ENCODE assay signal across 12 cellular contexts in the genomic region with DNA sequence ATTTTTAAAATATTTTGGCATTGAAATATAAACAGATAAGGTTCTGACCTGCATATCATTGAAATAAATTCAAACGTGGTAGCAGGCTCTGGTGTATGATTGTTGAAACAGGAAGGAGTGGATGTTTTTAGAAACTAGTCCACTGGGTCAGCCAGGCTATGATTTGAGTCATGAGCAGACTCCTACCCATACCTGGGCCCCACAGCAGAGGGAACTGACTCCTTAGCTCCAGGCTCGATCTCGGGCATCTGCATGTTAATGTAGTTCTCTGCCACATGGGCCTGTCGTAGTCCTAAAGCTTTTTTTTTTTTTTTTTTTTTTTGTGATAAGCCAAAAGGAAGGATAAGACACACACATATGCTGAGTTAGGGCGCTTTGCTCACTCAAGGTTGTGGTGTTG. TPM values are rescaled to one million over a fixed set of nuclear protein-coding genes. Genes with fewer than 3 reads are reported as not detected.
DNase-seq lines count a peak whose midpoint lies in the region; ATAC-seq and TF ChIP-seq lines count a peak whose summit lies in the region.
"Had no signal": no experiment of that assay in that cellular context is flagged by ENCODE, and none has a peak within 500 bp of the region (broad histone marks: within the 10 kb centered on the region; RNA-seq: fewer than 3 reads in every experiment).

No MANE protein-coding gene starts in this region.

- DNase-seq in IMR-90 (peak; percentile 46), foreskin fibroblast (peak; percentile 26 to 51), GM03348 (ENCODE audit: low spot score) (no peak), breast epithelium (ENCODE audit: low spot score in 2 of 2) (no peak), hepatic stellate cell (ENCODE audit: low spot score) (no peak), spleen (no peak)
- DNase-seq: activated CD8-positive, alpha-beta T cell treated with anti-CD3 and anti-CD28 coated beads for 36 hours; central memory CD4-positive, alpha-beta T cell; immature natural killer cell had no signal

- H3K27ac ChIP-seq in IMR-90 (ENCODE audit: insufficient read depth, low read length) (no peak overlapping the region), breast epithelium (no peak overlapping the region), spleen (peak overlapping the region in 1 of 8 donors; percentile 28)
- H3K27ac ChIP-seq: parathyroid adenoma had no signal

- WGBS in IMR-90 (ENCODE audit: extremely low coverage in 2 of 2, insufficient read length in 1 of 2), 2 experiments = no CpG with 5 or more reads among the region's 5 CpGs
- 47 to 62% (median 55%) methylated on average over 5 of the region's 5 CpGs for WGBS in spleen, 5 donors

- H3K9me3 ChIP-seq in IMR-90 (ENCODE audit: control insufficient read depth, insufficient read depth, low read length) (no peaks in the 10 kb centered on the region), breast epithelium (no peaks in the 10 kb centered on the region), spleen (no peaks in the 10 kb centered on the region)

- H3K56ac ChIP-seq in IMR-90 (ENCODE audit: extremely low read depth, insufficient read depth, low read length) = no peak overlapping the region

- H4K20me1 ChIP-seq in IMR-90 (ENCODE audit: insufficient read depth, low read length) = no peaks in the 10 kb centered on the region

- BruUV-seq in IMR-90 (replicated peaks; lab: Mats Ljungman, UMichigan) = no TSS peak

- no peak overlapping the region for H2BK15ac ChIP-seq in IMR-90 (ENCODE audit: low read depth, low read length)

- no peak overlapping the region for H3K9ac ChIP-seq in IMR-90 (ENCODE audit: low read depth, low read length)
- H3K9ac ChIP-seq: parathyroid adenoma had no signal

- H3K9me1 ChIP-seq in IMR-90 (ENCODE audit: insufficient read depth, low read length) = no peaks in the 10 kb centered on the region

- dilution Hi-C loops in IMR-90 (cut with HindIII; ENCODE audit: low sequenced_read_pairs, unreplicated experiment) = no loop called here

- no peak overlapping the region for H2BK120ac ChIP-seq in IMR-90 (ENCODE audit: low read depth, low read length)

- no peak for TF ChIP-seq RAD21 in IMR-90 (IDR thresholded peaks at IDR 0.05; ENCODE audit: low read length)

- no peak overlapping the region for H2AK9ac ChIP-seq in IMR-90 (replicated peaks; ENCODE audit: low read depth, low read length, poor library complexity)

- H4K8ac ChIP-seq in IMR-90 (ENCODE audit: low read depth in 2 of 2, low read length in 2 of 2) = no peak overlapping the region

- intact Hi-C loops in IMR-90 (cut with micrococcal nuclease) (no loop called here), breast epithelium (cut with DNase I; ENCODE audit: low total_unique reads) (no loop called here), spleen (cut with DNase I; ENCODE audit: low total_unique reads) (no loop called here)

- peak; percentile 43 for ATAC-seq in GM18858 (IDR thresholded peaks at IDR 0.05; ENCODE audit: unreplicated experiment)
- peak; percentile 51 for ATAC-seq in GM21737 (IDR thresholded peaks at IDR 0.05; ENCODE audit: unreplicated experiment)
- peak; percentile 64 for ATAC-seq in IMR-90 (ENCODE audit: low read depth)
- ATAC-seq: activated CD8-positive, alpha-beta T cell treated with anti-CD3 and anti-CD28 coated beads for 36 hours had no signal

- H3K23ac ChIP-seq in IMR-90 (ENCODE audit: low read depth, low read length) = no peak overlapping the region

- no peak overlapping the region for H4K91ac ChIP-seq in IMR-90 (ENCODE audit: insufficient read depth, low read depth, low read length)

- POLR2A ChIA-PET in IMR-90 (lab: Charles Lee; ENCODE audit: unreplicated experiment) = no interaction called here

- H2BK5ac ChIP-seq in IMR-90 (ENCODE audit: low read depth, low read length, poor library complexity, severe bottlenecking) = no peak overlapping the region

- peaks cover 24% of the 10 kb centered on the region for H3K36me3 ChIP-seq in IMR-90 (ENCODE audit: control insufficient read depth, insufficient read depth, low read length)
- H3K36me3 ChIP-seq in breast epithelium = no peaks in the 10 kb centered on the region
- peaks cover 0 to 97% (median 36%) of the 10 kb centered on the region in 6 donors for H3K36me3 ChIP-seq in spleen

- no peak for TF ChIP-seq CTCF in IMR-90 (conservative IDR thresholded peaks at IDR 0.05; ENCODE audit: low read depth, low read length)
- TF ChIP-seq CTCF in foreskin fibroblast (IDR thresholded peaks at IDR 0.05; ENCODE audit: low read depth, low read length) = no peak
- no peak for TF ChIP-seq CTCF in breast epithelium (IDR thresholded peaks at IDR 0.05)
- no peak for TF ChIP-seq CTCF in spleen (IDR thresholded peaks at IDR 0.05 in 8 of 11, conservative IDR thresholded peaks at IDR 0.05 in 3 of 11)

- no peak overlapping the region for H2AK5ac ChIP-seq in IMR-90 (ENCODE audit: low read depth, low read length)

- H3K27me3 ChIP-seq in IMR-90 (ENCODE audit: control insufficient read depth, insufficient read depth, low read length) (no peaks in the 10 kb centered on the region), breast epithelium (no peaks in the 10 kb centered on the region), spleen (replicated peaks in 1 of 7) (no peaks in the 10 kb centered on the region)

- H3K4ac ChIP-seq in IMR-90 (ENCODE audit: low read depth, low read length) = no peak overlapping the region

- CTCF ChIA-PET in IMR-90 (lab: Yijun Ruan, JAX) = interaction anchor here (1.2 kb wide), 1 partner anchor 14 kb away, joined by 3 read pairs; no protein-coding TSS in a partner anchor

- no peak overlapping the region for H2AFZ ChIP-seq in IMR-90 (replicated peaks; ENCODE audit: low read length, poor library complexity)
- H2AFZ ChIP-seq: parathyroid adenoma had no signal

- H2BK20ac ChIP-seq in IMR-90 (ENCODE audit: low read depth, low read length) = no peak overlapping the region

- no peak overlapping the region for H3K4me2 ChIP-seq in IMR-90 (ENCODE audit: low read depth, low read length)

- H4K5ac ChIP-seq in IMR-90 (ENCODE audit: low read depth, low read length) = no peak overlapping the region

- TF ChIP-seq POLR2A in IMR-90 (IDR thresholded peaks at IDR 0.05; ENCODE audit: low read depth, low read length) (no peak), breast epithelium (IDR thresholded peaks at IDR 0.05) (no peak), spleen (IDR thresholded peaks at IDR 0.05) (no peak)

- H3K4me3 ChIP-seq in IMR-90 (ENCODE audit: insufficient read depth, low read depth, low read length) (no peak overlapping the region), foreskin fibroblast (ENCODE audit: low read depth in 1 of 2, low read length in 2 of 2) (no peak overlapping the region), breast epithelium (no peak overlapping the region), spleen (no peak overlapping the region)

- in situ Hi-C loops in IMR-90 (cut with MboI; ENCODE audit: low sequenced_read_pairs) = loop anchor here (10.0 kb wide), 1 partner anchor 263 kb away; a partner anchor contains a TSS

- H3K79me1 ChIP-seq in IMR-90 (ENCODE audit: low read depth in 1 of 2, low read length in 2 of 2) = no peaks in the 10 kb centered on the region

- H3K4me1 ChIP-seq in IMR-90 (ENCODE audit: control insufficient read depth, insufficient read depth, low read length) (no peaks in the 10 kb centered on the region), breast epithelium (peaks cover 0 to 4% of the 10 kb centered on the region in 2 donors), spleen (peaks cover 6 to 83% (median 37%) of the 10 kb centered on the region in 6 donors)
- H3K4me1 ChIP-seq: parathyroid adenoma had no signal

- H3K18ac ChIP-seq in IMR-90 (ENCODE audit: low read depth, low read length) = no peak overlapping the region

- no peak overlapping the region for H3K14ac ChIP-seq in IMR-90 (replicated peaks; ENCODE audit: low read depth, low read length)

TF ChIP-seq in IMR-90, 13 proteins besides CTCF, POLR2A, EP300 and RAD21 (continues in another document):
- no peak for TF ChIP-seq RFX5 (IDR thresholded peaks at IDR 0.05; ENCODE audit: low read depth, low read length)
- TF ChIP-seq NFE2L2 (IDR thresholded peaks at IDR 0.05; ENCODE audit: low read depth, low read length) = no peak
- no peak for TF ChIP-seq SMC3 (IDR thresholded peaks at IDR 0.05; ENCODE audit: low read depth, low read length)
- TF ChIP-seq CEBPB (IDR thresholded peaks at IDR 0.05; ENCODE audit: low read depth, low read length) = no peak
- TF ChIP-seq, protein P1, sequence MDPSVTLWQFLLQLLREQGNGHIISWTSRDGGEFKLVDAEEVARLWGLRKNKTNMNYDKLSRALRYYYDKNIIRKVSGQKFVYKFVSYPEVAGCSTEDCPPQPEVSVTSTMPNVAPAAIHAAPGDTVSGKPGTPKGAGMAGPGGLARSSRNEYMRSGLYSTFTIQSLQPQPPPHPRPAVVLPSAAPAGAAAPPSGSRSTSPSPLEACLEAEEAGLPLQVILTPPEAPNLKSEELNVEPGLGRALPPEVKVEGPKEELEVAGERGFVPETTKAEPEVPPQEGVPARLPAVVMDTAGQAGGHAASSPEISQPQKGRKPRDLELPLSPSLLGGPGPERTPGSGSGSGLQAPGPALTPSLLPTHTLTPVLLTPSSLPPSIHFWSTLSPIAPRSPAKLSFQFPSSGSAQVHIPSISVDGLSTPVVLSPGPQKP (IDR thresholded peaks at IDR 0.05; ENCODE audit: borderline replicate concordance, low read depth, low read length) = no peak

RNA-seq across cellular contexts. Expression of a gene that starts 27.1 kb away (rescaled TPM):
- total RNA-seq in IMR-90 (2012; rRNA removed) = 8.4 and 10.6 TPM in 2 replicates
- polyA plus RNA-seq in IMR-90 (2012; rRNA removed) = 7.7 and 8.6 TPM in 2 replicates
- polyA plus RNA-seq in IMR-90 (2012; cell fraction: cytosol; rRNA removed) = 2.5 and 5.2 TPM in 2 replicates
- 19.8 and 41.0 TPM in 2 replicates for polyA plus RNA-seq in IMR-90 (2012; cell fraction: nucleus; rRNA removed; ENCODE audit: low replicate concordance)
- 100 to 1,000 TPM in 1 of 3 donors, 10 to 100 TPM in 2; 10.7 to 136 (median 48.8) TPM for total RNA-seq in breast epithelium
- total RNA-seq in spleen = 10 to 100 TPM; 33.6 to 54.8 (median 47.7) TPM
- 100 to 1,000 TPM in 1 of 3 donors, 10 to 100 TPM in 2; 52.1 to 138 (median 54.0) TPM for polyA plus RNA-seq in spleen

RNA-seq across cellular contexts. Expression of a gene that starts 27.2 kb away (rescaled TPM):
- total RNA-seq in IMR-90 (2012; rRNA removed) = 13.8 and 19.2 TPM in 2 replicates
- 6.7 and 11.3 TPM in 2 replicates for polyA plus RNA-seq in IMR-90 (2012; rRNA removed)
- 4.9 and 10.1 TPM in 2 replicates for polyA plus RNA-seq in IMR-90 (2012; cell fraction: cytosol; rRNA removed)
- polyA plus RNA-seq in IMR-90 (2012; cell fraction: nucleus; rRNA removed; ENCODE audit: low replicate concordance) = 7.3 and 28.8 TPM in 2 replicates
- total RNA-seq in breast epithelium = 10 to 100 TPM in 2 of 3 donors, 1 to 10 TPM in 1; 8.2 to 25.3 (median 21.0) TPM
- 10 to 100 TPM; 21.2 to 29.5 (median 23.8) TPM for total RNA-seq in spleen
- 10 to 100 TPM; 10.8 to 12.0 (median 11.2) TPM for polyA plus RNA-seq in spleen

RNA-seq across cellular contexts. Expression of a gene that starts 55.3 kb away (rescaled TPM):
- total RNA-seq in IMR-90 (2012; rRNA removed) (4.2 and 5.9 TPM in 2 replicates), breast epithelium (10 to 100 TPM in 2 of 3 donors, 1 to 10 TPM in 1; 3.4 to 81.7 (median 35.7) TPM), spleen (10 to 100 TPM in 6 of 7 donors, 1 to 10 TPM in 1; 6.3 to 67.1 (median 30.0) TPM)
- polyA plus RNA-seq in IMR-90 (2012; rRNA removed) (3.4 and 4.2 TPM in 2 replicates), spleen (1 to 10 TPM; 2.0 to 7.9 (median 3.6) TPM)
- 1.7 and 1.9 TPM in 2 replicates for polyA plus RNA-seq in IMR-90 (2012; cell fraction: cytosol; rRNA removed)
- polyA plus RNA-seq in IMR-90 (2012; cell fraction: nucleus; rRNA removed; ENCODE audit: low replicate concordance) = 0.37 and 1.2 TPM in 2 replicates
- total RNA-seq: activated CD8-positive, alpha-beta T cell treated with anti-CD3 and anti-CD28 coated beads for 36 hours had no signal

Comparison
In these comparisons a context has a peak if more than half of its experiments do, and no peak if none do; other contexts are left out.
1. DNase-seq: peak in IMR-90 (single experiment) and foreskin fibroblast (2 of 2); none in GM03348 (single experiment), breast epithelium (0 of 2), hepatic stellate cell (single experiment) and spleen (single experiment).
2. Peak in every context shown above with its lines, with median percentiles within 50 percentile points of each other: ATAC-seq.